ENCODE assay signal across 8 cellular contexts in genomic region chr6:22145823-22146379, GRCh38.
A peak's percentile ranks its signal among the peaks of the same experiment; 100 is the strongest.
DNase-seq lines count a peak whose midpoint lies in the region; TF ChIP-seq lines count a peak whose summit lies in the region.

No MANE protein-coding gene starts in this region.

- TF ChIP-seq POLR2A in thyroid gland (IDR thresholded peaks at IDR 0.05): no peak

- H3K9me3 Mint-ChIP-seq in immature natural killer cell: peaks cover 0 to 6% (median under 1%) of the 10 kb centered on the region in 6 donors

- DNase-seq in Caki2 (ENCODE audit: low read depth) (peak; percentile 54), MV-4-11 (lab: John Stamatoyannopoulos, UW) (peak; percentile 43), astrocyte of the cerebellum (ENCODE audit: low read depth) (peak; percentile 37), immature natural killer cell (peak; percentile 4 to 9 (median 7)), thyroid gland (peak in 1 of 2 donors; percentile 6), mesenteric fat pad (ENCODE audit: low spot score) (no peak), NOMO-1 treated with DMSO at 0.1 percent for 48 hours (lab: John Stamatoyannopoulos, UW; ENCODE audit: unreplicated experiment) (no peak)
- no peak for DNase-seq in activated naive CD4-positive, alpha-beta T cell (lab: John Stamatoyannopoulos, UW)

- H3K4me1 ChIP-seq in thyroid gland: peaks cover 31 to 53% of the 10 kb centered on the region in 2 donors

- no peak overlapping the region for H3K4me3 ChIP-seq in astrocyte of the cerebellum (ENCODE audit: low read depth, low read length)
- no peak overlapping the region for H3K4me3 ChIP-seq in thyroid gland (replicated peaks in 1 of 3)

- TF ChIP-seq CTCF in astrocyte of the cerebellum (IDR thresholded peaks at IDR 0.05; ENCODE audit: low read depth, low read length, missing control alignments): peak; percentile 23
- peak in 4 of 6 experiments; percentile 8 to 34 (median 30) for TF ChIP-seq CTCF in thyroid gland (IDR thresholded peaks at IDR 0.05)

- WGBS in thyroid gland, 2 donors: 11 to 18% methylated on average over 5 of the region's 5 CpGs

- no peaks in the 10 kb centered on the region for H3K9me3 ChIP-seq in thyroid gland

- H3K27ac Mint-ChIP-seq in immature natural killer cell: no peak overlapping the region

- intact Hi-C loops in thyroid gland (cut with DNase I): loop anchor here (10.0 kb wide), 1 partner anchor 551 kb away; the partner anchor contains the start of gene SOX4

- peaks cover 13 to 18% of the 10 kb centered on the region in 2 donors for H3K4me1 Mint-ChIP-seq in immature natural killer cell

- peaks cover 2 to 13% (median 8%) of the 10 kb centered on the region in 3 donors for H3K27me3 Mint-ChIP-seq in immature natural killer cell (ENCODE audit: low read depth in 3 of 3)

- no peaks in the 10 kb centered on the region for H3K27me3 ChIP-seq in thyroid gland

- H3K4me3 Mint-ChIP-seq in immature natural killer cell: peak overlapping the region; percentile 9 to 70 (median 58)

- no peaks in the 10 kb centered on the region for H3K36me3 ChIP-seq in thyroid gland

- no peak overlapping the region for H3K27ac ChIP-seq in thyroid gland

- H3K36me3 Mint-ChIP-seq in immature natural killer cell: no peaks in the 10 kb centered on the region

- in situ Hi-C loops in Caki2 (cut with HindIII; ENCODE audit: low pct_unique_long_range_greater_than_20kb, low sequenced_read_pairs): no loop called here
- in situ Hi-C loops in astrocyte of the cerebellum (cut with HindIII; ENCODE audit: low sequenced_read_pairs): no loop called here

Comparison
In these comparisons a context has a peak if more than half of its experiments do, and no peak if none do; other contexts are left out.
1. DNase-seq: peak in Caki2 (single experiment), MV-4-11 (single experiment), astrocyte of the cerebellum (single experiment) and immature natural killer cell (3 of 3); none in mesenteric fat pad (single experiment), NOMO-1 treated with DMSO at 0.1 percent for 48 hours (single experiment) and activated naive CD4-positive, alpha-beta T cell (0 of 4).